Comparison of ENCODE assay signal across 1 cellular context in the genomic region with DNA sequence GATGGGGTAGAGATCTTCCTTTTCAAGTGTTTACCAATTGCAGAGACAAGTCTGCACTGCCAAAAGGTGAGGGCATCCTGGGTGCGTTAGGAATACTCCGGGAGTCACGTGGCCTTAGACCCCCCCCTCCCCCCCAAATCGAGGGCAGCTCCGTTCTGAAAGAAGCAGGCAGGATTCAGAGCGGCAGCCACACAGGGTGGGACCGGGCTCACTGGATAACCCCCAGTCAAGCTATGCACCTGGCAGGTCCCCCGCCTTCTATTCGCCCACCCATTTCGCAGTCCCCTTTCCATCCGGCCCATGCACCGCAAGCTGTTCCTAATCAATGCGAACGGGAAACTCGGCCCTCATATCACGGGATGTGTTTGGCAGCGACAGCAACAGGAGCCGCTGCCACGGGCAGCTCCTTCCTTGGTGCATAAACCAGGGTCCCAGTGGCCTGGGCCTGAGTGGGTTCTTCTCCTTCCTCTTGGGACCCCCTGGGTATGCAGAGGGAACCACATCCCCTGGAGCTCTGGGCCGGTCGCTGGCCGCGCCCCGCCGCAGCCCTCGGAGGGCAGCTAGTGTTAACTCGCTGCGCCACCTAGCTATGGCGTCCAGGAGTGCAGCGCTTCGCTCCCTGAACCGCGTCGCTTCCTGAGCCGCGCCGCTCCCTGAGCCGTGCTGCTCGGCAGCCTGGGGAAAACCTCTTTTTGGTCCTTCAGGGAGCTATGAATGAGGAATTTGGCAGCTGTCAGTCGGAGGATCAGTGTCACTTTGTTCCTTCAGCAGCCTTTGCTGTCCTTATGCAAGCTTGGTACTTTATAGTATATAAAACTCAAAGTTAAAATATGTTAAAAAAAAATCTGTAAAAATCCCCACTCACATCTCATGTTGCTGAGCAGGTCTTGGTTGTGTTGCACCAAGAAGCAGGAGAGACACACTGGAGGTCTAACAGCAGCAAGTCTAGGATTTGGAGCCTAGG.
TF ChIP-seq lines count a peak whose summit lies in the region.

No MANE protein-coding gene starts in this region.

TF ChIP-seq in HepG2, 621 proteins besides CTCF, POLR2A, EP300 and RAD21 (continued from another document and continues in another):
- TF ChIP-seq, protein P1, sequence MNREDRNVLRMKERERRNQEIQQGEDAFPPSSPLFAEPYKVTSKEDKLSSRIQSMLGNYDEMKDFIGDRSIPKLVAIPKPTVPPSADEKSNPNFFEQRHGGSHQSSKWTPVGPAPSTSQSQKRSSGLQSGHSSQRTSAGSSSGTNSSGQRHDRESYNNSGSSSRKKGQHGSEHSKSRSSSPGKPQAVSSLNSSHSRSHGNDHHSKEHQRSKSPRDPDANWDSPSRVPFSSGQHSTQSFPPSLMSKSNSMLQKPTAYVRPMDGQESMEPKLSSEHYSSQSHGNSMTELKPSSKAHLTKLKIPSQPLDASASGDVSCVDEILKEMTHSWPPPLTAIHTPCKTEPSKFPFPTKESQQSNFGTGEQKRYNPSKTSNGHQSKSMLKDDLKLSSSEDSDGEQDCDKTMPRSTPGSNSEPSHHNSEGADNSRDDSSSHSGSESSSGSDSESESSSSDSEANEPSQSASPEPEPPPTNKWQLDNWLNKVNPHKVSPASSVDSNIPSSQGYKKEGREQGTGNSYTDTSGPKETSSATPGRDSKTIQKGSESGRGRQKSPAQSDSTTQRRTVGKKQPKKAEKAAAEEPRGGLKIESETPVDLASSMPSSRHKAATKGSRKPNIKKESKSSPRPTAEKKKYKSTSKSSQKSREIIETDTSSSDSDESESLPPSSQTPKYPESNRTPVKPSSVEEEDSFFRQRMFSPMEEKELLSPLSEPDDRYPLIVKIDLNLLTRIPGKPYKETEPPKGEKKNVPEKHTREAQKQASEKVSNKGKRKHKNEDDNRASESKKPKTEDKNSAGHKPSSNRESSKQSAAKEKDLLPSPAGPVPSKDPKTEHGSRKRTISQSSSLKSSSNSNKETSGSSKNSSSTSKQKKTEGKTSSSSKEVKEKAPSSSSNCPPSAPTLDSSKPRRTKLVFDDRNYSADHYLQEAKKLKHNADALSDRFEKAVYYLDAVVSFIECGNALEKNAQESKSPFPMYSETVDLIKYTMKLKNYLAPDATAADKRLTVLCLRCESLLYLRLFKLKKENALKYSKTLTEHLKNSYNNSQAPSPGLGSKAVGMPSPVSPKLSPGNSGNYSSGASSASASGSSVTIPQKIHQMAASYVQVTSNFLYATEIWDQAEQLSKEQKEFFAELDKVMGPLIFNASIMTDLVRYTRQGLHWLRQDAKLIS (CRISPR knock-in tag; IDR thresholded peaks at IDR 0.05), result no peak
- no peak for TF ChIP-seq ZNF44 (CRISPR knock-in tag; IDR thresholded peaks at IDR 0.05)
- peak; percentile 41 for TF ChIP-seq PHF21A (CRISPR knock-in tag; IDR thresholded peaks at IDR 0.05)
- TF ChIP-seq, protein P2, sequence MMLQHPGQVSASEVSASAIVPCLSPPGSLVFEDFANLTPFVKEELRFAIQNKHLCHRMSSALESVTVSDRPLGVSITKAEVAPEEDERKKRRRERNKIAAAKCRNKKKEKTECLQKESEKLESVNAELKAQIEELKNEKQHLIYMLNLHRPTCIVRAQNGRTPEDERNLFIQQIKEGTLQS (CRISPR knock-in tag; IDR thresholded peaks at IDR 0.05), result no peak
- no peak for TF ChIP-seq RNF2 (conservative IDR thresholded peaks at IDR 0.05; ENCODE audit: low read depth)
- TF ChIP-seq, protein P3, sequence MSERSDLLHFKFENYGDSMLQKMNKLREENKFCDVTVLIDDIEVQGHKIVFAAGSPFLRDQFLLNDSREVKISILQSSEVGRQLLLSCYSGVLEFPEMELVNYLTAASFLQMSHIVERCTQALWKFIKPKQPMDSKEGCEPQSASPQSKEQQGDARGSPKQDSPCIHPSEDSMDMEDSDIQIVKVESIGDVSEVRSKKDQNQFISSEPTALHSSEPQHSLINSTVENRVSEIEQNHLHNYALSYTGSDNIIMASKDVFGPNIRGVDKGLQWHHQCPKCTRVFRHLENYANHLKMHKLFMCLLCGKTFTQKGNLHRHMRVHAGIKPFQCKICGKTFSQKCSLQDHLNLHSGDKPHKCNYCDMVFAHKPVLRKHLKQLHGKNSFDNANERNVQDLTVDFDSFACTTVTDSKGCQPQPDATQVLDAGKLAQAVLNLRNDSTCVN (CRISPR knock-in tag; IDR thresholded peaks at IDR 0.05; ENCODE audit: borderline replicate concordance), result peak; percentile 81; the same call in 1 of the 2 replicates
- TF ChIP-seq MLLT10 (CRISPR knock-in tag; IDR thresholded peaks at IDR 0.05), result no peak
- TF ChIP-seq ZKSCAN5 (CRISPR knock-in tag; IDR thresholded peaks at IDR 0.05), result no peak
- no peak for TF ChIP-seq TGIF2 (CRISPR knock-in tag; IDR thresholded peaks at IDR 0.05)
- TF ChIP-seq, protein P4, sequence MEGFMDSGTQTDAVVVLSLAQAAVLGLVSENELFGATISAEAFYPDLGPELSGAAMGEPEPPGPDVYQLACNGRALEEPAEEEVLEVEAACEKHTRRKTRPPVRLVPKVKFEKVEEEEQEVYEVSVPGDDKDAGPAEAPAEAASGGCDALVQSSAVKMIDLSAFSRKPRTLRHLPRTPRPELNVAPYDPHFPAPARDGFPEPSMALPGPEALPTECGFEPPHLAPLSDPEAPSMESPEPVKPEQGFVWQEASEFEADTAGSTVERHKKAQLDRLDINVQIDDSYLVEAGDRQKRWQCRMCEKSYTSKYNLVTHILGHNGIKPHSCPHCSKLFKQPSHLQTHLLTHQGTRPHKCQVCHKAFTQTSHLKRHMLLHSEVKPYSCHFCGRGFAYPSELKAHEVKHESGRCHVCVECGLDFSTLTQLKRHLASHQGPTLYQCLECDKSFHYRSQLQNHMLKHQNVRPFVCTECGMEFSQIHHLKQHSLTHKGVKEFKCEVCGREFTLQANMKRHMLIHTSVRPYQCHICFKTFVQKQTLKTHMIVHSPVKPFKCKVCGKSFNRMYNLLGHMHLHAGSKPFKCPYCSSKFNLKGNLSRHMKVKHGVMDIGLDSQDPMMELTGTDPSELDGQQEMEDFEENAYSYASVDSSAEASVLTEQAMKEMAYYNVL (CRISPR knock-in tag; IDR thresholded peaks at IDR 0.05; ENCODE audit: borderline replicate concordance), result no peak
- TF ChIP-seq ZNF589 (CRISPR knock-in tag; conservative IDR thresholded peaks at IDR 0.05), result no peak
- TF ChIP-seq HNRNPLL (IDR thresholded peaks at IDR 0.05; ENCODE audit: low read depth, low read length, poor library complexity, severe bottlenecking), result peak; percentile 64
- TF ChIP-seq, protein P5, sequence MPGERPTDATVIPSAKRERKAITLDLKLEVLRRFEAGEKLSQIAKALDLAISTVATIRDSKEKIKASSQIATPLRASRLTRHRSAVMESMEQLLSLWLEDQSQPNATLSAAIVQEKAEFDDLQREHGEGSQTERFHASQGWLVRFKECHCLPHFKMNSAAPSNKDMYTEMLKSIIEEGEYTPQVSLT (CRISPR knock-in tag; IDR thresholded peaks at IDR 0.05; ENCODE audit: borderline replicate concordance, low read depth), result no peak
- TF ChIP-seq ZNF17 (CRISPR knock-in tag; IDR thresholded peaks at IDR 0.05), result no peak
- TF ChIP-seq YEATS4 (CRISPR knock-in tag; IDR thresholded peaks at IDR 0.05; ENCODE audit: borderline replicate concordance), result peak; percentile 23; the same call in 1 of the 2 replicates
- TF ChIP-seq TRIM24 (CRISPR knock-in tag; IDR thresholded peaks at IDR 0.05), result no peak
- TF ChIP-seq, protein P6, sequence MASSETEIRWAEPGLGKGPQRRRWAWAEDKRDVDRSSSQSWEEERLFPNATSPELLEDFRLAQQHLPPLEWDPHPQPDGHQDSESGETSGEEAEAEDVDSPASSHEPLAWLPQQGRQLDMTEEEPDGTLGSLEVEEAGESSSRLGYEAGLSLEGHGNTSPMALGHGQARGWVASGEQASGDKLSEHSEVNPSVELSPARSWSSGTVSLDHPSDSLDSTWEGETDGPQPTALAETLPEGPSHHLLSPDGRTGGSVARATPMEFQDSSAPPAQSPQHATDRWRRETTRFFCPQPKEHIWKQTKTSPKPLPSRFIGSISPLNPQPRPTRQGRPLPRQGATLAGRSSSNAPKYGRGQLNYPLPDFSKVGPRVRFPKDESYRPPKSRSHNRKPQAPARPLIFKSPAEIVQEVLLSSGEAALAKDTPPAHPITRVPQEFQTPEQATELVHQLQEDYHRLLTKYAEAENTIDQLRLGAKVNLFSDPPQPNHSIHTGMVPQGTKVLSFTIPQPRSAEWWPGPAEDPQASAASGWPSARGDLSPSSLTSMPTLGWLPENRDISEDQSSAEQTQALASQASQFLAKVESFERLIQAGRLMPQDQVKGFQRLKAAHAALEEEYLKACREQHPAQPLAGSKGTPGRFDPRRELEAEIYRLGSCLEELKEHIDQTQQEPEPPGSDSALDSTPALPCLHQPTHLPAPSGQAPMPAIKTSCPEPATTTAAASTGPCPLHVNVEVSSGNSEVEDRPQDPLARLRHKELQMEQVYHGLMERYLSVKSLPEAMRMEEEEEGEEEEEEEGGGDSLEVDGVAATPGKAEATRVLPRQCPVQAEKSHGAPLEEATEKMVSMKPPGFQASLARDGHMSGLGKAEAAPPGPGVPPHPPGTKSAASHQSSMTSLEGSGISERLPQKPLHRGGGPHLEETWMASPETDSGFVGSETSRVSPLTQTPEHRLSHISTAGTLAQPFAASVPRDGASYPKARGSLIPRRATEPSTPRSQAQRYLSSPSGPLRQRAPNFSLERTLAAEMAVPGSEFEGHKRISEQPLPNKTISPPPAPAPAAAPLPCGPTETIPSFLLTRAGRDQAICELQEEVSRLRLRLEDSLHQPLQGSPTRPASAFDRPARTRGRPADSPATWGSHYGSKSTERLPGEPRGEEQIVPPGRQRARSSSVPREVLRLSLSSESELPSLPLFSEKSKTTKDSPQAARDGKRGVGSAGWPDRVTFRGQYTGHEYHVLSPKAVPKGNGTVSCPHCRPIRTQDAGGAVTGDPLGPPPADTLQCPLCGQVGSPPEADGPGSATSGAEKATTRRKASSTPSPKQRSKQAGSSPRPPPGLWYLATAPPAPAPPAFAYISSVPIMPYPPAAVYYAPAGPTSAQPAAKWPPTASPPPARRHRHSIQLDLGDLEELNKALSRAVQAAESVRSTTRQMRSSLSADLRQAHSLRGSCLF (CRISPR knock-in tag; IDR thresholded peaks at IDR 0.05; ENCODE audit: borderline replicate concordance), result no peak
- TF ChIP-seq, protein P7, sequence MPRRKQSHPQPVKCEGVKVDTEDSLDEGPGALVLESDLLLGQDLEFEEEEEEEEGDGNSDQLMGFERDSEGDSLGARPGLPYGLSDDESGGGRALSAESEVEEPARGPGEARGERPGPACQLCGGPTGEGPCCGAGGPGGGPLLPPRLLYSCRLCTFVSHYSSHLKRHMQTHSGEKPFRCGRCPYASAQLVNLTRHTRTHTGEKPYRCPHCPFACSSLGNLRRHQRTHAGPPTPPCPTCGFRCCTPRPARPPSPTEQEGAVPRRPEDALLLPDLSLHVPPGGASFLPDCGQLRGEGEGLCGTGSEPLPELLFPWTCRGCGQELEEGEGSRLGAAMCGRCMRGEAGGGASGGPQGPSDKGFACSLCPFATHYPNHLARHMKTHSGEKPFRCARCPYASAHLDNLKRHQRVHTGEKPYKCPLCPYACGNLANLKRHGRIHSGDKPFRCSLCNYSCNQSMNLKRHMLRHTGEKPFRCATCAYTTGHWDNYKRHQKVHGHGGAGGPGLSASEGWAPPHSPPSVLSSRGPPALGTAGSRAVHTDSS (CRISPR knock-in tag; conservative IDR thresholded peaks at IDR 0.05), result no peak
- no peak for TF ChIP-seq GTF3A (CRISPR knock-in tag; conservative IDR thresholded peaks at IDR 0.05)
- TF ChIP-seq EED (CRISPR knock-in tag; IDR thresholded peaks at IDR 0.05), result no peak
- peak; percentile 65 for TF ChIP-seq AGO2 (optimal IDR thresholded peaks at IDR 0.05; ENCODE audit: low read depth, low read length)
- TF ChIP-seq ZFP62 (CRISPR knock-in tag; IDR thresholded peaks at IDR 0.05), result no peak
- TF ChIP-seq, protein P8, sequence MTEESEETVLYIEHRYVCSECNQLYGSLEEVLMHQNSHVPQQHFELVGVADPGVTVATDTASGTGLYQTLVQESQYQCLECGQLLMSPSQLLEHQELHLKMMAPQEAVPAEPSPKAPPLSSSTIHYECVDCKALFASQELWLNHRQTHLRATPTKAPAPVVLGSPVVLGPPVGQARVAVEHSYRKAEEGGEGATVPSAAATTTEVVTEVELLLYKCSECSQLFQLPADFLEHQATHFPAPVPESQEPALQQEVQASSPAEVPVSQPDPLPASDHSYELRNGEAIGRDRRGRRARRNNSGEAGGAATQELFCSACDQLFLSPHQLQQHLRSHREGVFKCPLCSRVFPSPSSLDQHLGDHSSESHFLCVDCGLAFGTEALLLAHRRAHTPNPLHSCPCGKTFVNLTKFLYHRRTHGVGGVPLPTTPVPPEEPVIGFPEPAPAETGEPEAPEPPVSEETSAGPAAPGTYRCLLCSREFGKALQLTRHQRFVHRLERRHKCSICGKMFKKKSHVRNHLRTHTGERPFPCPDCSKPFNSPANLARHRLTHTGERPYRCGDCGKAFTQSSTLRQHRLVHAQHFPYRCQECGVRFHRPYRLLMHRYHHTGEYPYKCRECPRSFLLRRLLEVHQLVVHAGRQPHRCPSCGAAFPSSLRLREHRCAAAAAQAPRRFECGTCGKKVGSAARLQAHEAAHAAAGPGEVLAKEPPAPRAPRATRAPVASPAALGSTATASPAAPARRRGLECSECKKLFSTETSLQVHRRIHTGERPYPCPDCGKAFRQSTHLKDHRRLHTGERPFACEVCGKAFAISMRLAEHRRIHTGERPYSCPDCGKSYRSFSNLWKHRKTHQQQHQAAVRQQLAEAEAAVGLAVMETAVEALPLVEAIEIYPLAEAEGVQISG (CRISPR knock-in tag; IDR thresholded peaks at IDR 0.05), result no peak
- TF ChIP-seq, protein P9, sequence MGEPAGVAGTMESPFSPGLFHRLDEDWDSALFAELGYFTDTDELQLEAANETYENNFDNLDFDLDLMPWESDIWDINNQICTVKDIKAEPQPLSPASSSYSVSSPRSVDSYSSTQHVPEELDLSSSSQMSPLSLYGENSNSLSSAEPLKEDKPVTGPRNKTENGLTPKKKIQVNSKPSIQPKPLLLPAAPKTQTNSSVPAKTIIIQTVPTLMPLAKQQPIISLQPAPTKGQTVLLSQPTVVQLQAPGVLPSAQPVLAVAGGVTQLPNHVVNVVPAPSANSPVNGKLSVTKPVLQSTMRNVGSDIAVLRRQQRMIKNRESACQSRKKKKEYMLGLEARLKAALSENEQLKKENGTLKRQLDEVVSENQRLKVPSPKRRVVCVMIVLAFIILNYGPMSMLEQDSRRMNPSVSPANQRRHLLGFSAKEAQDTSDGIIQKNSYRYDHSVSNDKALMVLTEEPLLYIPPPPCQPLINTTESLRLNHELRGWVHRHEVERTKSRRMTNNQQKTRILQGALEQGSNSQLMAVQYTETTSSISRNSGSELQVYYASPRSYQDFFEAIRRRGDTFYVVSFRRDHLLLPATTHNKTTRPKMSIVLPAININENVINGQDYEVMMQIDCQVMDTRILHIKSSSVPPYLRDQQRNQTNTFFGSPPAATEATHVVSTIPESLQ (CRISPR knock-in tag; conservative IDR thresholded peaks at IDR 0.05), result no peak
- no peak for TF ChIP-seq ZNF546 (CRISPR knock-in tag; conservative IDR thresholded peaks at IDR 0.05)
- TF ChIP-seq ZNF260 (CRISPR knock-in tag; IDR thresholded peaks at IDR 0.05; ENCODE audit: borderline replicate concordance, low read depth), result no peak
- TF ChIP-seq MAZ (IDR thresholded peaks at IDR 0.05; ENCODE audit: borderline replicate concordance, low read depth, low read length), result no peak
- TF ChIP-seq MAZ (CRISPR knock-in tag; IDR thresholded peaks at IDR 0.05; ENCODE audit: low read depth), result peak; percentile 69
- TF ChIP-seq, protein P10, sequence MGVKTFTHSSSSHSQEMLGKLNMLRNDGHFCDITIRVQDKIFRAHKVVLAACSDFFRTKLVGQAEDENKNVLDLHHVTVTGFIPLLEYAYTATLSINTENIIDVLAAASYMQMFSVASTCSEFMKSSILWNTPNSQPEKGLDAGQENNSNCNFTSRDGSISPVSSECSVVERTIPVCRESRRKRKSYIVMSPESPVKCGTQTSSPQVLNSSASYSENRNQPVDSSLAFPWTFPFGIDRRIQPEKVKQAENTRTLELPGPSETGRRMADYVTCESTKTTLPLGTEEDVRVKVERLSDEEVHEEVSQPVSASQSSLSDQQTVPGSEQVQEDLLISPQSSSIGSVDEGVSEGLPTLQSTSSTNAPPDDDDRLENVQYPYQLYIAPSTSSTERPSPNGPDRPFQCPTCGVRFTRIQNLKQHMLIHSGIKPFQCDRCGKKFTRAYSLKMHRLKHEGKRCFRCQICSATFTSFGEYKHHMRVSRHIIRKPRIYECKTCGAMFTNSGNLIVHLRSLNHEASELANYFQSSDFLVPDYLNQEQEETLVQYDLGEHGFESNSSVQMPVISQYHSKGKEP (CRISPR knock-in tag; IDR thresholded peaks at IDR 0.05), result no peak
